ENCODE assay signal across 15 cellular contexts in the genomic region with DNA sequence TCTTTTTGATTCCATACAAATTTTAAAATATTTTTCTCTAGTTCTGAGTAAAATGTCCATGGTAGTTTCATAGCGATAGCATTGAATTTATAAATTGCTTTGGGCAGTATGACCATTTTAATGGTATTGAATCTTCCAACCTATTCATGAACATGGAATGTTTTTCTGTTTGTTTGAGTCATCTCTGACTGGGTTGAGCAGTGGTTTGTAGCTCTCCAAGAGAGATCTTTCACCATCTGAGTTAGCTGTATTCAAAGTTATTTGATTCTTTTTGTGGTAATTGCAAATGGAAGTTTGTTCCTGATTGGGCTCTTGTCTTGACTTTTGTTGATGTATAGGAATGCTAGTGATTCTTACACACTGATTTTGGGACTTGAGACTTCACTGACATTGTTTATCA.
"Had no signal": no experiment of that assay in that cellular context is flagged by ENCODE, and none has a peak within 500 bp of the region (broad histone marks: within the 10 kb centered on the region; RNA-seq: fewer than 3 reads in every experiment).

No MANE protein-coding gene starts in this region.

- H3K4me3 Mint-ChIP-seq: activated naive CD8-positive, alpha-beta T cell treated with anti-CD3 and anti-CD28 coated beads, Interleukin-2, amount 50 U/mL, for 24 hours; activated T-helper 1 cell treated with anti-CD3 and anti-CD28 coated beads, Interleukin-12 subunit alpha, Interleukin-12 subunit beta, Interleukin-2, Interleukin-4 antibody, amounts not matched to agents 30 ng/mL and 10 ng/mL and 1 ng/mL, durations not matched to agents 14 hours and 24 hours and 36 hours; memory B cell; nephron progenitor cell; stimulated activated naive CD8-positive, alpha-beta T cell treated with anti-CD3 and anti-CD28 coated beads, Interleukin-15, Interleukin-2, amounts not matched to agents 100 ng/mL and 50 ng/mL, for 24 hours had no signal

- H3K4me3 ChIP-seq: heart left ventricle, left ventricle myocardium inferior, sigmoid colon, testis had no signal

- ATAC-seq: activated naive CD8-positive, alpha-beta T cell treated with anti-CD3 and anti-CD28 coated beads, Interleukin-2, amount 50 U/mL, for 24 hours; heart left ventricle had no signal

- H3K27me3 Mint-ChIP-seq: activated naive CD8-positive, alpha-beta T cell treated with anti-CD3 and anti-CD28 coated beads, Interleukin-2, amount 50 U/mL, for 24 hours; memory B cell; stimulated activated naive CD8-positive, alpha-beta T cell treated with anti-CD3 and anti-CD28 coated beads, Interleukin-15, Interleukin-2, amounts not matched to agents 100 ng/mL and 50 ng/mL, for 24 hours had no signal

- H3K27ac Mint-ChIP-seq: activated naive CD8-positive, alpha-beta T cell treated with anti-CD3 and anti-CD28 coated beads, Interleukin-2, amount 50 U/mL, for 24 hours; activated T-helper 1 cell treated with anti-CD3 and anti-CD28 coated beads, Interleukin-12 subunit alpha, Interleukin-12 subunit beta, Interleukin-2, Interleukin-4 antibody, amounts not matched to agents 30 ng/mL and 10 ng/mL and 1 ng/mL, durations not matched to agents 14 hours and 24 hours and 36 hours; memory B cell; nephron progenitor cell; stimulated activated naive CD8-positive, alpha-beta T cell treated with anti-CD3 and anti-CD28 coated beads, Interleukin-15, Interleukin-2, amounts not matched to agents 100 ng/mL and 50 ng/mL, for 24 hours had no signal

- H3K4me1 Mint-ChIP-seq: activated naive CD8-positive, alpha-beta T cell treated with anti-CD3 and anti-CD28 coated beads, Interleukin-2, amount 50 U/mL, for 24 hours; memory B cell; nephron progenitor cell had no signal

- DNase-seq: activated CD4-positive, alpha-beta T cell treated with anti-CD3 and anti-CD28 coated beads for 4 hours; activated naive CD4-positive, alpha-beta T cell treated with Interleukin-2 at 50 U/mL for 16 hours; activated naive CD8-positive, alpha-beta T cell treated with anti-CD3 and anti-CD28 coated beads, Interleukin-2, amount 50 U/mL, for 24 hours; caudate nucleus; cortex of kidney; effector memory CD4-positive, alpha-beta T cell; heart left ventricle; left ventricle myocardium inferior; nephron progenitor cell; sigmoid colon; stimulated activated CD4-positive, alpha-beta T cell treated with anti-CD3 and anti-CD28 coated beads, Interleukin-4, amount 100 ng/mL, for 1 hour; testis had no signal

- H3K36me3 Mint-ChIP-seq: memory B cell had no signal

- H3K9me3 Mint-ChIP-seq: activated naive CD8-positive, alpha-beta T cell treated with anti-CD3 and anti-CD28 coated beads, Interleukin-2, amount 50 U/mL, for 24 hours; activated T-helper 1 cell treated with anti-CD3 and anti-CD28 coated beads, Interleukin-12 subunit alpha, Interleukin-12 subunit beta, Interleukin-2, Interleukin-4 antibody, amounts not matched to agents 30 ng/mL and 10 ng/mL and 1 ng/mL, durations not matched to agents 14 hours and 24 hours and 36 hours; nephron progenitor cell; stimulated activated naive CD8-positive, alpha-beta T cell treated with anti-CD3 and anti-CD28 coated beads, Interleukin-15, Interleukin-2, amounts not matched to agents 100 ng/mL and 50 ng/mL, for 24 hours had no signal
